ENCODE assay signal across 8 cellular contexts in the genomic region with DNA sequence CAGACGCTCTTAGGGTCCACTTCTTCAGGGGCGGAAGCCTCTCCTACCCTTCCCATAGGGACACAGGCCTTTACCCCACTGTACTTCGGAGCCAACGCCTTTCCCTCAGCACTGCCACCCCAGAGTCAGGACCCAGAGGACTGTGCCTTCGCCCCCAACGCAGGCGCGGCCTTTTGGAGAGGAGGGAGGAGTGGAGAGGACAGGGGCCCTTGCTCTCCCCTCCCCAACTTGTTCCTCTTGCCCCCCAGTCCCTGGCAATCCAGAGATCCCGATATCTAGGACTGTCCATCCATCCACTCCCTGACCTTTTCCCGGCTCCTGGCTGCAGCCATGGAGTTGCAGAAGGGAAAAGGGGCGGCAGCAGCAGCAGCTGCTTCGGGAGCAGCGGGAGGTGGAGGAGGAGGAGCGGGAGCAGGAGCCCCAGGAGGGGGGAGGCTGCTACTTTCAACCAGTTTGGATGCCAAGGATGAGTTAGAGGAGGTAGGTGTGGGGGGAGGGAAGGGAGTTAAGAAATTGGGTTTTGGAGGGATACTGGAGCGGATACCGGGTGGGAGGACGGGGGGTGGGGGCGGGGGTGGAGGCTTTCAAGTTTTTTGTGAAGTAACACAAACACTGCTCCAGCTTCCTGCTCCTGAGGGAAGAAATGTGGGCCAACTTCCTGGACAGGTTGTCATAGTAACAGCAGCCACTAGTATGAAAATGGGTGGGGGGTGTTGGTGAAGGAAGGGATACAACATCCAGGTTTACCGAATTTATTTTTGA. TPM values are rescaled to one million over a fixed set of nuclear protein-coding genes. Genes with fewer than 3 reads are reported as not detected.
DNase-seq lines count a peak whose midpoint lies in the region; ATAC-seq and TF ChIP-seq lines count a peak whose summit lies in the region.

No MANE protein-coding gene starts in this region.

- peak overlapping the region; percentile 84 for H3K27ac ChIP-seq in RWPE2 (ENCODE audit: poor library complexity, severe bottlenecking)

- H3K4me1 ChIP-seq in RWPE2 (ENCODE audit: insufficient read depth, poor library complexity, severe bottlenecking) = peaks cover 9% of the 10 kb centered on the region

- no peak for DNase-seq in CD14-positive monocyte (ENCODE audit: low spot score)
- no peak for DNase-seq in HFF-Myc (ENCODE audit: extremely low read depth, low read depth)
- DNase-seq in RWPE2 (ENCODE audit: low spot score) = no peak
- DNase-seq in amygdala (lab: John Stamatoyannopoulos, UW) = peak in 30 of 56 donors; percentile 3 to 53 (median 28)
- DNase-seq in hepatic stellate cell (ENCODE audit: low spot score) = peak; percentile 46
- DNase-seq in retinal pigment epithelial cell (ENCODE audit: low read depth) = no peak
- no peak for DNase-seq in GM19240 (ENCODE audit: insufficient read length, low spot score)

- no peaks in the 10 kb centered on the region for H3K27me3 ChIP-seq in RWPE2 (ENCODE audit: insufficient read depth, poor library complexity, severe bottlenecking)

- intact Hi-C loops in CD14-positive monocyte (cut with micrococcal nuclease) = no loop called here

- peak overlapping the region; percentile 97 for H3K4me3 ChIP-seq in HFF-Myc (replicated peaks; ENCODE audit: low read depth, low read length)
- H3K4me3 ChIP-seq in RWPE2 (ENCODE audit: severe bottlenecking) = peak overlapping the region; percentile 67
- peak overlapping the region; percentile 94 for H3K4me3 ChIP-seq in retinal pigment epithelial cell (ENCODE audit: low read length)

- peaks cover 0 to 3% (median 1%) of the 10 kb centered on the region in 3 donors for H3K27me3 Mint-ChIP-seq in CD14-positive monocyte (ENCODE audit: low read depth in 3 of 3)

- no peaks in the 10 kb centered on the region for H3K9me3 Mint-ChIP-seq in CD14-positive monocyte

- H3K27ac Mint-ChIP-seq in CD14-positive monocyte = peak overlapping the region; percentile 93 to 99 (median 96)

- TF ChIP-seq CTCF in CD14-positive monocyte (IDR thresholded peaks at IDR 0.05) = no peak
- no peak for TF ChIP-seq CTCF in HFF-Myc (IDR thresholded peaks at IDR 0.05; ENCODE audit: low read depth, low read length, missing control alignments)
- TF ChIP-seq CTCF in RWPE2 (IDR thresholded peaks at IDR 0.05; ENCODE audit: poor library complexity, severe bottlenecking) = no peak
- no peak for TF ChIP-seq CTCF in retinal pigment epithelial cell (conservative IDR thresholded peaks at IDR 0.05; ENCODE audit: low read depth, low read length)

- ATAC-seq in RWPE2 (ENCODE audit: low read depth) = no peak
- ATAC-seq in GM19463 (IDR thresholded peaks at IDR 0.05; ENCODE audit: unreplicated experiment) = no peak

- peaks cover 2 to 14% of the 10 kb centered on the region in 2 donors for H3K36me3 Mint-ChIP-seq in CD14-positive monocyte

- H3K9me3 ChIP-seq in RWPE2 (ENCODE audit: severe bottlenecking) = no peaks in the 10 kb centered on the region

- H3K4me3 Mint-ChIP-seq in CD14-positive monocyte = peak overlapping the region; percentile 88 to 97

- peaks cover 22% of the 10 kb centered on the region for H3K4me1 Mint-ChIP-seq in CD14-positive monocyte

- H3K36me3 ChIP-seq in RWPE2 (ENCODE audit: low read depth) = peaks cover 10% of the 10 kb centered on the region; the same call in 1 of the 2 replicates

RNA-seq across cellular contexts. Expression of a gene that starts 0.6 kb away (rescaled TPM):
- polyA plus RNA-seq in CD14-positive monocyte = 10 to 100 TPM in 1 of 2 donors, 1 to 10 TPM in 1; 9.2 to 15.9 TPM

RNA-seq across cellular contexts. Expression of a gene that starts 46.7 kb away (rescaled TPM):
- polyA plus RNA-seq in CD14-positive monocyte = 100 to 1,000 TPM in 1 of 2 donors, 10 to 100 TPM in 1; 84.5 to 118 TPM

RNA-seq across cellular contexts. Expression of a gene that starts 50.0 kb away (rescaled TPM):
- not detected for polyA plus RNA-seq in CD14-positive monocyte

RNA-seq across cellular contexts. Expression of a gene that starts 57.7 kb away (rescaled TPM):
- polyA plus RNA-seq in CD14-positive monocyte = 100 to 1,000 TPM; 115 to 118 TPM

Comparison
In these comparisons a context has a peak if more than half of its experiments do, and no peak if none do; other contexts are left out.
1. DNase-seq: peak in amygdala (30 of 56) and hepatic stellate cell (single experiment); none in CD14-positive monocyte (single experiment), HFF-Myc (single experiment), RWPE2 (single experiment), retinal pigment epithelial cell (single experiment) and GM19240 (single experiment).
2. Peak in every context shown above with its lines, with median percentiles within 50 percentile points of each other: H3K4me3 ChIP-seq.